Comparison of ENCODE assay signal across 9 cellular contexts in the genomic region with DNA sequence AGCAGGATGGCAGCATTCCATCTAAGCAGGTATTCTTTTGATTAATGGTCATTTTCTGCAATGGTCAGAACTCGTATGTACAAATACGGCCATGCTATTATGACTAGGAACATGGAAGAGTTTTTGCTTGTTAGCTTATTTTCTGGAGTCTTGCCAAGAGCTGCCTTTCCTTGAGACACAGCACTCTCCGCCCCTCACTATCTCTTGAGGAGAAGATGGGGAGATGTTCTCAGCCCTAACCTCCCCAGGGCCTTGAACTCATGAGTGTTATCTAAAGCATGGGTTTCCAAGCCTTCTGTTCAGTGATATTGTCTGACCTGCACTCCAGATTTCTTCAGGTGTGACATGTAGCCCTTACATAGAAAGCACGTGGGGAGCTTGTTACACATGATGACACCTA.
"Had no signal": no experiment of that assay in that cellular context is flagged by ENCODE, and none has a peak within 500 bp of the region (broad histone marks: within the 10 kb centered on the region; RNA-seq: fewer than 3 reads in every experiment).

No MANE protein-coding gene starts in this region.

- H2AFZ ChIP-seq: GM23248 had no signal

- FAIRE-seq: HTR-8/SVneo had no signal

- H3K9me3 ChIP-seq: HAP-1 had no signal

- H3K9ac ChIP-seq: GM23248 had no signal

- H3K27ac ChIP-seq: GM23248 had no signal

- DNase-seq: GM23248, GOT3, H7, HFFc6, IMR-90, KBM-7 had no signal

- H3K4me1 ChIP-seq: HAP-1 had no signal

- H3K4me3 ChIP-seq: GM23248, HAP-1 had no signal

- ATAC-seq: HCT116 had no signal
